In genomic region chr7:5621776-5622175, GRCh38 we compare ENCODE assay signal across 1 cellular context.
TF ChIP-seq lines count a peak whose summit lies in the region.

No MANE protein-coding gene starts in this region.

TF ChIP-seq in HepG2, 621 proteins besides CTCF, POLR2A, EP300 and RAD21:
- TF ChIP-seq AGO2 (optimal IDR thresholded peaks at IDR 0.05; ENCODE audit: low read depth, low read length), result peak; percentile 25
- no peak for TF ChIP-seq RORA (CRISPR knock-in tag; IDR thresholded peaks at IDR 0.05)
